11 cellular contexts compared by ENCODE assay signal in genomic region chr3:52023860-52024764, GRCh38. TPM values are rescaled to one million over a fixed set of nuclear protein-coding genes. Genes with fewer than 3 reads are reported as not detected.
A peak's percentile ranks its signal among the peaks of the same experiment; 100 is the strongest.
DNase-seq lines count a peak whose midpoint lies in the region; ATAC-seq and TF ChIP-seq lines count a peak whose summit lies in the region.
"Had no signal": no experiment of that assay in that cellular context is flagged by ENCODE, and none has a peak within 500 bp of the region (broad histone marks: within the 10 kb centered on the region; RNA-seq: fewer than 3 reads in every experiment).

No MANE protein-coding gene starts in this region.

- intact Hi-C loops in left ventricle myocardium inferior (cut with micrococcal nuclease) (no loop called here), cardiac septum (cut with DNase I) (loop anchor here (5.0 kb wide), 1 partner anchor 213 kb away; the partner anchor contains the start of gene TWF2), upper lobe of right lung (cut with DNase I) (no loop called here)

- TF ChIP-seq CTCF in left ventricle myocardium inferior (IDR thresholded peaks at IDR 0.05; ENCODE audit: borderline replicate concordance) (no peak), upper lobe of right lung (IDR thresholded peaks at IDR 0.05) (no peak)

- H3K36me3 ChIP-seq in left ventricle myocardium inferior, result no peaks in the 10 kb centered on the region
- no peaks in the 10 kb centered on the region for H3K36me3 ChIP-seq in upper lobe of right lung

- H3K9me3 ChIP-seq in left ventricle myocardium inferior (replicated peaks), result no peaks in the 10 kb centered on the region
- H3K9me3 ChIP-seq in upper lobe of right lung, result no peaks in the 10 kb centered on the region

- peak overlapping the region; percentile 65 for H3K4me3 ChIP-seq in left ventricle myocardium inferior
- no peak overlapping the region for H3K4me3 ChIP-seq in upper lobe of right lung

- DNase-seq in left ventricle myocardium inferior (no peak), cardiac septum (ENCODE audit: low spot score) (no peak), caudate nucleus (lab: John Stamatoyannopoulos, UW) (no peak), upper lobe of right lung (no peak), NCI-H2196 treated with DMSO at 0.1 percent for 48 hours (lab: John Stamatoyannopoulos, UW; ENCODE audit: unreplicated experiment) (no peak)
- no peak for DNase-seq in stimulated activated naive CD4-positive, alpha-beta T cell (lab: John Stamatoyannopoulos, UW)
- DNase-seq: effector memory CD4-positive, alpha-beta T cell; NCI-H187 treated with DMSO at 0.1 percent for 48 hours; T1000 had no signal

- H3K27ac ChIP-seq in left ventricle myocardium inferior (replicated peaks) (peak overlapping the region; percentile 92), caudate nucleus (ENCODE audit: low read depth, low read length) (peak overlapping the region; percentile 2), upper lobe of right lung (peak overlapping the region; percentile 30)

- peaks cover 97% of the 10 kb centered on the region for H3K4me1 ChIP-seq in left ventricle myocardium inferior
- H3K4me1 ChIP-seq in upper lobe of right lung, result peaks cover 8% of the 10 kb centered on the region

- no peaks in the 10 kb centered on the region for H3K27me3 ChIP-seq in left ventricle myocardium inferior (ENCODE audit: low read depth)
- H3K27me3 ChIP-seq in upper lobe of right lung, result no peaks in the 10 kb centered on the region

- ATAC-seq in HG03095 (IDR thresholded peaks at IDR 0.05; ENCODE audit: unreplicated experiment) (peak; percentile 57), upper lobe of right lung (peak; percentile 3), GM18858 (IDR thresholded peaks at IDR 0.05; ENCODE audit: unreplicated experiment) (no peak)

RNA-seq across cellular contexts. Expression of gene RPL29, which starts 28.4 kb away (rescaled TPM):
- total RNA-seq in left ventricle myocardium inferior (621 TPM), cardiac septum (466 TPM), upper lobe of right lung (810 TPM)

RNA-seq across cellular contexts. Expression of gene DUSP7, which starts 32.3 kb away (rescaled TPM):
- total RNA-seq in left ventricle myocardium inferior, result 23.1 TPM
- total RNA-seq in cardiac septum, result 21.2 TPM
- 40.7 TPM for total RNA-seq in upper lobe of right lung

RNA-seq across cellular contexts. Expression of gene ACY1, which starts 40.8 kb away (rescaled TPM):
- 20.2 TPM for total RNA-seq in left ventricle myocardium inferior
- 20.3 TPM for total RNA-seq in cardiac septum
- 26.5 TPM for total RNA-seq in upper lobe of right lung

RNA-seq across cellular contexts. Expression of gene ABHD14A, which starts 49.2 kb away (rescaled TPM):
- total RNA-seq in left ventricle myocardium inferior (25.8 TPM), cardiac septum (12.5 TPM), upper lobe of right lung (17.9 TPM)

RNA-seq across cellular contexts. Expression of gene ABHD14B, which starts 50.3 kb away (rescaled TPM):
- total RNA-seq in left ventricle myocardium inferior, result 14.6 TPM
- total RNA-seq in cardiac septum, result 13.6 TPM
- total RNA-seq in upper lobe of right lung, result 55.9 TPM

Comparison
In these comparisons a context has a peak if more than half of its experiments do, and no peak if none do; other contexts are left out.
1. H3K27ac ChIP-seq: peak in every context shown above with its lines; median percentile 92 in left ventricle myocardium inferior; 30 in upper lobe of right lung; 2 in caudate nucleus.